In the genomic region with DNA sequence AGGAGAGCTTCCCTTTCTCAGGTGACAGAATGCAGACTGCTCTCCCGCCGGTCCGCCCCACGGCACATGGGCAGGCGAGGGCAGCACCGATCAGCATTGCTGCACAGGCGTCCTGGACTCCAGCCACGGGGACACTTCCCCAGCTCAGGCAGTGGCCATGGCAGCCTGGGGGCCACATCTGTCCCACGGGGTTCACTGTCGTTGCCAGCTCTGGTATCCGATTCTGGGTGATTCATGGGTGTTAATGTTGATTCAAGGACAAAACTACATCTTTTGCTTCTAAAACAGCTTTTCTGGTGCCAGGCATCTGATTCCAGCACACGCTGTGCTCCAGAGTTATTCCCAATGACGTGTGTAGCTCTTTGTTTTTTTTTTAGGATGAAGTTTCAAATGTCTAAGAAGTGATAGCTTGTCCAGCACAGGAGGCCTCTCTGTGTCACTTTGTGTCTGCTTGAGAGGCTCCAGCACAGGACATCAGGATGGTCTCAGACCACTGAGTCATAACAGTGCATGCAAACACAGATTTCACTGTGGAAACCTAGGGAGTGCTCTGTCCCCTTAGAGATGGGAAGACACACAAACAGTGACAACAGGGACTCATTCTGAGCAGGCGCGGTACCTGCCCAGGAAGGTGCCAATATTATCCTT, we compare ENCODE assay signal across 20 cellular contexts.
A peak's percentile ranks its signal among the peaks of the same experiment; 100 is the strongest.
DNase-seq lines count a peak whose midpoint lies in the region; TF ChIP-seq lines count a peak whose summit lies in the region.
"Had no signal": no experiment of that assay in that cellular context is flagged by ENCODE, and none has a peak within 500 bp of the region (broad histone marks: within the 10 kb centered on the region; RNA-seq: fewer than 3 reads in every experiment).

No MANE protein-coding gene starts in this region.

- H3K9me3 Mint-ChIP-seq in osteocyte (ENCODE audit: unreplicated experiment), result no peaks in the 10 kb centered on the region
- H3K9me3 Mint-ChIP-seq: activated naive CD8-positive, alpha-beta T cell treated with anti-CD3 and anti-CD28 coated beads, Interleukin-2, amount 10 ng/mL, durations not matched to agents 7 days and 5 days; central memory CD8-positive, alpha-beta T cell; stimulated activated naive CD8-positive, alpha-beta T cell treated with anti-CD3 and anti-CD28 coated beads, Interleukin-15, amount 100 ng/mL, for 72 hours had no signal

- intact Hi-C loops in head of caudate nucleus (cut with DNase I), result no loop called here

- peak overlapping the region; percentile 18 for H3K4me3 Mint-ChIP-seq in osteocyte (ENCODE audit: unreplicated experiment)
- H3K4me3 Mint-ChIP-seq: activated naive CD8-positive, alpha-beta T cell treated with anti-CD3 and anti-CD28 coated beads, Interleukin-2, amount 10 ng/mL, durations not matched to agents 7 days and 5 days; central memory CD8-positive, alpha-beta T cell; stimulated activated naive CD8-positive, alpha-beta T cell treated with anti-CD3 and anti-CD28 coated beads, Interleukin-15, amount 100 ng/mL, for 72 hours had no signal

- peaks cover 39% of the 10 kb centered on the region for H3K4me1 Mint-ChIP-seq in osteocyte (ENCODE audit: unreplicated experiment)
- H3K4me1 Mint-ChIP-seq: activated naive CD8-positive, alpha-beta T cell treated with anti-CD3 and anti-CD28 coated beads, Interleukin-2, amount 10 ng/mL, durations not matched to agents 7 days and 5 days; central memory CD8-positive, alpha-beta T cell; stimulated activated naive CD8-positive, alpha-beta T cell treated with anti-CD3 and anti-CD28 coated beads, Interleukin-15, amount 100 ng/mL, for 72 hours had no signal

- in situ Hi-C loops in brain microvascular endothelial cell (cut with HindIII; ENCODE audit: low pct_ligation_motif_present, low sequenced_read_pairs), result no loop called here

- H3K4me1 ChIP-seq in thymus (ENCODE audit: control insufficient read depth, insufficient read depth, low read length), result no peaks in the 10 kb centered on the region
- H3K4me1 ChIP-seq: prostate gland, upper lobe of right lung had no signal

- H3K27me3 ChIP-seq in brain microvascular endothelial cell (replicated peaks), result no peaks in the 10 kb centered on the region
- H3K27me3 ChIP-seq in thymus (ENCODE audit: control insufficient read depth, insufficient read depth), result no peaks in the 10 kb centered on the region
- H3K27me3 ChIP-seq: upper lobe of right lung had no signal

- peaks cover 2% of the 10 kb centered on the region for H3K36me3 Mint-ChIP-seq in osteocyte (ENCODE audit: unreplicated experiment)
- H3K36me3 Mint-ChIP-seq: activated naive CD8-positive, alpha-beta T cell treated with anti-CD3 and anti-CD28 coated beads, Interleukin-2, amount 10 ng/mL, durations not matched to agents 7 days and 5 days had no signal

- peak overlapping the region; percentile 86 for H3K27ac Mint-ChIP-seq in osteocyte (ENCODE audit: unreplicated experiment)
- H3K27ac Mint-ChIP-seq: activated naive CD8-positive, alpha-beta T cell treated with anti-CD3 and anti-CD28 coated beads, Interleukin-2, amount 10 ng/mL, durations not matched to agents 7 days and 5 days; stimulated activated naive CD8-positive, alpha-beta T cell treated with anti-CD3 and anti-CD28 coated beads, Interleukin-15, amount 100 ng/mL, for 72 hours had no signal

- DNase-seq in brain microvascular endothelial cell, result peak; percentile 10
- DNase-seq in head of caudate nucleus, result peak in 34 of 42 donors; percentile 24 to 80 (median 56)
- no peak for DNase-seq in osteocyte (ENCODE audit: extremely low spot score, unreplicated experiment)
- DNase-seq in GM03348 (ENCODE audit: low spot score), result no peak
- DNase-seq in epidermal melanocyte (ENCODE audit: insufficient read length, low spot score), result no peak
- DNase-seq in stimulated activated CD4-positive, alpha-beta T cell treated with anti-CD3 and anti-CD28 coated beads, Interleukin-4, amount 100 ng/mL, for 4 hours, result no peak
- DNase-seq: activated CD4-positive, alpha-beta T cell treated with anti-CD3 and anti-CD28 coated beads for 1 hour; activated CD8-positive, alpha-beta memory T cell treated with anti-CD3 and anti-CD28 coated beads for 24 hours; activated effector memory CD4-positive, alpha-beta T cell treated with anti-CD3 and anti-CD28 coated beads, Interleukin-2, amount 50 U/mL, for 16 hours; activated naive CD8-positive, alpha-beta T cell treated with anti-CD3 and anti-CD28 coated beads, Interleukin-2, amount 10 ng/mL, durations not matched to agents 7 days and 5 days; HCEC 1CT; NCI-H146; NCI-H446 treated with DMSO at 0.1 percent for 48 hours; NCI-H82; small intestine; stimulated activated naive CD8-positive, alpha-beta T cell treated with anti-CD3 and anti-CD28 coated beads, Interleukin-15, amount 100 ng/mL, for 72 hours; upper lobe of right lung had no signal

- TF ChIP-seq CTCF in brain microvascular endothelial cell (IDR thresholded peaks at IDR 0.05; ENCODE audit: low read depth, low read length, missing control alignments) (no peak), osteocyte (IDR thresholded peaks at IDR 0.05) (no peak)

- H3K27me3 Mint-ChIP-seq in osteocyte (ENCODE audit: unreplicated experiment), result no peaks in the 10 kb centered on the region
- H3K27me3 Mint-ChIP-seq: central memory CD8-positive, alpha-beta T cell had no signal

- H3K9me3 ChIP-seq in thymus (ENCODE audit: control insufficient read depth), result no peaks in the 10 kb centered on the region
- H3K9me3 ChIP-seq: prostate gland, upper lobe of right lung had no signal

- H3K36me3 ChIP-seq in brain microvascular endothelial cell (replicated peaks) (no peaks in the 10 kb centered on the region), thymus (ENCODE audit: control insufficient read depth, insufficient read depth) (no peaks in the 10 kb centered on the region)
- H3K36me3 ChIP-seq: prostate gland, upper lobe of right lung had no signal

- WGBS in thymus, result 92% methylated on average over 15 of the region's 15 CpGs

- no peak overlapping the region for H3K27ac ChIP-seq in brain microvascular endothelial cell
- peak overlapping the region; percentile 46 for H3K27ac ChIP-seq in thymus (ENCODE audit: low read depth)
- H3K27ac ChIP-seq: prostate gland, upper lobe of right lung had no signal

- H3K4me3 ChIP-seq in brain microvascular endothelial cell (ENCODE audit: low read depth, low read length), result no peak overlapping the region
- no peak overlapping the region for H3K4me3 ChIP-seq in thymus (ENCODE audit: low read length)
- H3K4me3 ChIP-seq: prostate gland, upper lobe of right lung had no signal

Comparison
In these comparisons a context has a peak if more than half of its experiments do, and no peak if none do; other contexts are left out.
1. DNase-seq: peak in brain microvascular endothelial cell (single experiment) and head of caudate nucleus (34 of 42); none in osteocyte (single experiment), GM03348 (single experiment), epidermal melanocyte (single experiment) and stimulated activated CD4-positive, alpha-beta T cell treated with anti-CD3 and anti-CD28 coated beads, Interleukin-4, amount 100 ng/mL, for 4 hours (0 of 2).